Comparison of ENCODE assay signal across 8 cellular contexts in genomic region chr16:79598341-79599181, GRCh38. TPM values are rescaled to one million over a fixed set of nuclear protein-coding genes. Genes with fewer than 3 reads are reported as not detected.
DNase-seq lines count a peak whose midpoint lies in the region; ATAC-seq and TF ChIP-seq lines count a peak whose summit lies in the region.

No MANE protein-coding gene starts in this region.

- H3K4me3 ChIP-seq in fibroblast of the aortic adventitia (ENCODE audit: low read depth, low read length), result peak overlapping the region; percentile 13
- peak overlapping the region; percentile 35 to 61 (median 50) for H3K4me3 ChIP-seq in transverse colon

- POLR2A ChIA-PET in naive thymus-derived CD8-positive, alpha-beta T cell (lab: Charles Lee), result no interaction called here

- no peak for TF ChIP-seq POLR2A in transverse colon (IDR thresholded peaks at IDR 0.05)

- peaks cover 0 to 28% (median 10%) of the 10 kb centered on the region in 4 donors for H3K4me1 ChIP-seq in transverse colon

- peaks cover 12 to 42% (median 29%) of the 10 kb centered on the region in 4 donors for H3K4me1 Mint-ChIP-seq in naive thymus-derived CD8-positive, alpha-beta T cell

- peaks cover 40% of the 10 kb centered on the region for H3K27me3 ChIP-seq in transverse colon

- peak overlapping the region in 2 of 10 donors; percentile 44 to 69 for H3K27ac Mint-ChIP-seq in naive thymus-derived CD8-positive, alpha-beta T cell

- DNase-seq in DMS79 treated with DMSO at 0.1 percent for 48 hours (lab: John Stamatoyannopoulos, UW) (peak; percentile 28), NCI-H226 (peak; percentile 54), activated T-helper 1 cell treated with Interleukin-2 at 50 U/mL for 16 hours (ENCODE audit: low read depth) (peak; percentile 16), fibroblast of the aortic adventitia (ENCODE audit: low read depth) (no peak), transverse colon (peak; percentile 41)
- peak in 4 of 10 donors; percentile 6 to 15 (median 12) for DNase-seq in naive thymus-derived CD8-positive, alpha-beta T cell

- no peaks in the 10 kb centered on the region for H3K9me3 ChIP-seq in transverse colon

- peak overlapping the region; percentile 60 to 88 (median 74) for H3K4me3 Mint-ChIP-seq in naive thymus-derived CD8-positive, alpha-beta T cell

- TF ChIP-seq CTCF in fibroblast of the aortic adventitia (IDR thresholded peaks at IDR 0.05; ENCODE audit: insufficient read depth, low read length) (no peak), transverse colon (IDR thresholded peaks at IDR 0.05) (peak in 1 of 5 experiments; percentile 19)

- H3K36me3 Mint-ChIP-seq in naive thymus-derived CD8-positive, alpha-beta T cell, result peaks cover 0 to 4% (median 3%) of the 10 kb centered on the region in 3 donors

- no peaks in the 10 kb centered on the region for H3K9me3 Mint-ChIP-seq in naive thymus-derived CD8-positive, alpha-beta T cell

- ATAC-seq in naive thymus-derived CD8-positive, alpha-beta T cell, result no peak
- ATAC-seq in HG02938 (IDR thresholded peaks at IDR 0.05; ENCODE audit: unreplicated experiment), result no peak
- no peak for ATAC-seq in HG03432 (IDR thresholded peaks at IDR 0.05; ENCODE audit: unreplicated experiment)

- H3K27me3 Mint-ChIP-seq in naive thymus-derived CD8-positive, alpha-beta T cell, result peaks cover 23 to 64% (median 35%) of the 10 kb centered on the region in 5 donors

- H3K36me3 ChIP-seq in transverse colon, result no peaks in the 10 kb centered on the region

- in situ Hi-C loops in transverse colon (cut with MboI; ENCODE audit: low pct_ligation_motif_present in 1 of 4, low pct_unique_long_range_greater_than_20kb in 1 of 4, low sequenced_read_pairs in 3 of 4), result no loop called here

- intact Hi-C loops in transverse colon (cut with DNase I; ENCODE audit: low total_unique reads), result no loop called here

- H3K27ac ChIP-seq in transverse colon, result peak overlapping the region; percentile 69 to 85 (median 78)

- TF ChIP-seq EP300 in transverse colon (IDR thresholded peaks at IDR 0.05; ENCODE audit: low read depth), result no peak

- WGBS in transverse colon (ENCODE audit: low coverage in 1 of 2), 2 donors, result 0 to 4% methylated on average over 3 to 42 of the region's 51 CpGs

RNA-seq across cellular contexts. Expression of gene MAF, which starts 2.0 kb away (rescaled TPM):
- 24.1 and 38.5 TPM in 2 replicates for total RNA-seq in fibroblast of the aortic adventitia (ENCODE audit: low replicate concordance)
- 1 to 10 TPM in 1 of 2 experiments, under 1 TPM in 1; 0.74 to 1.0 TPM for total RNA-seq in naive thymus-derived CD8-positive, alpha-beta T cell
- under 1 TPM in 2 of 3 donors, not detected in 1; 0.09 to 0.67 TPM for polyA plus RNA-seq in naive thymus-derived CD8-positive, alpha-beta T cell
- total RNA-seq in transverse colon, result 10 to 100 TPM in 3 of 4 donors, 1 to 10 TPM in 1; 8.4 to 25.2 (median 14.0) TPM

Comparison
In these comparisons a context has a peak if more than half of its experiments do, and no peak if none do; other contexts are left out.
1. RNA of gene MAF, which starts 2.0 kb away (total RNA-seq): 24.1 to 38.5 TPM in fibroblast of the aortic adventitia and 8.4 to 25.2 TPM in transverse colon; 0.74 to 1.0 TPM in naive thymus-derived CD8-positive, alpha-beta T cell; every median in the first group is over 4 times any median in the second.